14 cellular contexts compared by ENCODE assay signal in the genomic region with DNA sequence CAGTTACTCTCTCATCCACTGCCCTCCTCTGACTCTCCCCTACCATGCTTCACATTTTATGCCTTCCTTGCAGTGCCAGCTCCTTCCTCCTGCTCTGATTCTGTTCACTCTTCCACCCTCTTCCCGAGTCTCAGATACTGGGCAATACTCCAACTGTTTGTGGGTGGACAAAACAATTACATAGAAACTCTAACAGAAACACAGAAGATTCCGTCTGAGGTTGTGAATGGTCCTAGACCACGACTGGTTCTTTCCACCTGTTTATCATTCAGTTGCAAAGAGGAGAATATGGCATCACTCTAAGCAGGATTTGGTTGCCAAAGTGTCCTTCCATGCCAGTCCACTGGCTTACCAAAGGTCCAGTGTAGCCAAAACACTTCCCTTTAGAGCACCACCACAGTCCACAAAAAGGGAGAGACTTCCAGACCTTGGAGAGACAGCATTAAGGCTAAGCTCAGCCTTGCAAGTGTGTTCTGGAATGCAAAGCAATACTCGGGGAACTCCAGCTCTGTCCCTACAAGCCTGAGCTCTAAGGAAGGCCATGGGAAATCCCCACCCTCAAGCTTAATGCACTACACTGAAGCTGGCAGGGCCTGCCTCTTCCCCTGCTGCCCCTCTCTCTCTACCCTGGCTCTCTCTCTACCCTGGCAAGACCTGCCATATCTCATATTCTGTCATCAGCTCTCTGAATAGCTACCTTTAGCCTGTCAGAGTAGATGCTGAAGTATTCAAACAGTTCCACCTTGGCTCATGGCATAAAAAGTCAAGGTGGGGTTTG. TPM values are rescaled to one million over a fixed set of nuclear protein-coding genes. Genes with fewer than 3 reads are reported as not detected.
DNase-seq lines count a peak whose midpoint lies in the region; ATAC-seq and TF ChIP-seq lines count a peak whose summit lies in the region.
"Had no signal": no experiment of that assay in that cellular context is flagged by ENCODE, and none has a peak within 500 bp of the region (broad histone marks: within the 10 kb centered on the region; RNA-seq: fewer than 3 reads in every experiment).

No MANE protein-coding gene starts in this region.

- POLR2A ChIA-PET in RWPE1 (lab: Yijun Ruan, JAX; ENCODE audit: low non-redundant PET), result no interaction called here

- no peaks in the 10 kb centered on the region for H3K4me1 ChIP-seq in spleen
- H3K4me1 ChIP-seq: adrenal gland, testis had no signal

- no peaks in the 10 kb centered on the region for H3K27me3 ChIP-seq in spleen (replicated peaks in 1 of 7)
- H3K27me3 ChIP-seq: adrenal gland, testis had no signal

- intact Hi-C loops in spleen (cut with DNase I; ENCODE audit: low total_unique reads), result no loop called here

- H3K4me3 ChIP-seq in spleen, result no peak overlapping the region
- H3K4me3 ChIP-seq: adrenal gland, testis had no signal

- no peaks in the 10 kb centered on the region for H3K9me3 ChIP-seq in spleen
- H3K9me3 ChIP-seq: adrenal gland, testis had no signal

- DNase-seq in RWPE1 (ENCODE audit: low spot score) (peak; percentile 26), fibroblast of peridontal ligament (ENCODE audit: extremely low read depth) (peak; percentile 87), stromal cell of bone marrow (ENCODE audit: low read depth) (peak; percentile 52), spleen (no peak)
- no peak for DNase-seq in stimulated activated CD4-positive, alpha-beta T cell treated with anti-CD3 and anti-CD28 coated beads, Interleukin-4, amount 100 ng/mL, for 4 hours
- no peak for DNase-seq in central memory CD4-positive, alpha-beta T cell
- DNase-seq: activated CD4-positive, alpha-beta T cell treated with anti-CD3 and anti-CD28 coated beads, Interleukin-2, amount 50 U/mL, for 4 hours; adrenal gland; glutamatergic neuron; naive thymus-derived CD8-positive, alpha-beta T cell; NCI-H1092 treated with DMSO at 0.1 percent for 48 hours; testis had no signal

- ATAC-seq in GM21786 (IDR thresholded peaks at IDR 0.05; ENCODE audit: unreplicated experiment) (peak; percentile 62), HG02763 (IDR thresholded peaks at IDR 0.05; ENCODE audit: unreplicated experiment) (no peak)
- ATAC-seq: naive thymus-derived CD8-positive, alpha-beta T cell had no signal

- H3K36me3 ChIP-seq in spleen, result no peaks in the 10 kb centered on the region
- H3K36me3 ChIP-seq: adrenal gland had no signal

- TF ChIP-seq POLR2A in spleen (IDR thresholded peaks at IDR 0.05), result no peak

- 60 to 72% (median 65%) methylated on average over 4 of the region's 4 CpGs for WGBS in spleen, 5 donors

- H3K27ac ChIP-seq in RWPE1 (peak overlapping the region; percentile 47; the same call in 1 of the 2 replicates), spleen (no peak overlapping the region)
- H3K27ac ChIP-seq: adrenal gland, testis had no signal

- CTCF ChIA-PET in RWPE1 (lab: Yijun Ruan, JAX), result interaction anchor here (0.6 kb wide), 2 partner anchors 10 kb away, joined by 3 read pairs; no protein-coding TSS in a partner anchor

- TF ChIP-seq CTCF in RWPE1 (conservative IDR thresholded peaks at IDR 0.05; ENCODE audit: low read depth) (no peak), spleen (IDR thresholded peaks at IDR 0.05 in 8 of 11, conservative IDR thresholded peaks at IDR 0.05 in 3 of 11) (no peak)

RNA-seq across cellular contexts. Expression of gene RND3, which starts 33.6 kb away (rescaled TPM):
- total RNA-seq in spleen, result 10 to 100 TPM; 54.1 to 97.0 (median 62.2) TPM
- 10 to 100 TPM; 10.3 to 17.1 (median 10.6) TPM for polyA plus RNA-seq in spleen
- total RNA-seq: naive thymus-derived CD8-positive, alpha-beta T cell had no signal
- polyA plus RNA-seq: naive thymus-derived CD8-positive, alpha-beta T cell had no signal

Comparison
In these comparisons a context has a peak if more than half of its experiments do, and no peak if none do; other contexts are left out.
1. DNase-seq: peak in RWPE1 (single experiment), fibroblast of peridontal ligament (single experiment) and stromal cell of bone marrow (single experiment); none in stimulated activated CD4-positive, alpha-beta T cell treated with anti-CD3 and anti-CD28 coated beads, Interleukin-4, amount 100 ng/mL, for 4 hours (0 of 2), central memory CD4-positive, alpha-beta T cell (single experiment) and spleen (single experiment).